In genomic region chr11:67585911-67586310, GRCh38 we compare ENCODE assay signal across 15 cellular contexts. TPM values are rescaled to one million over a fixed set of nuclear protein-coding genes. Genes with fewer than 3 reads are reported as not detected.
A peak's percentile ranks its signal among the peaks of the same experiment; 100 is the strongest.
DNase-seq lines count a peak whose midpoint lies in the region; ATAC-seq, FAIRE-seq and TF ChIP-seq lines count a peak whose summit lies in the region.
"Had no signal": no experiment of that assay in that cellular context is flagged by ENCODE, and none has a peak within 500 bp of the region (broad histone marks: within the 10 kb centered on the region; RNA-seq: fewer than 3 reads in every experiment).

No MANE protein-coding gene starts in this region.

- H3K36me3 Mint-ChIP-seq in activated CD8-positive, alpha-beta memory T cell treated with anti-CD3 and anti-CD28 coated beads, Interleukin-2, amount 10 ng/mL, durations not matched to agents 7 days and 5 days: peaks cover 31% of the 10 kb centered on the region
- H3K36me3 Mint-ChIP-seq in T-cell: peaks cover 19% of the 10 kb centered on the region
- H3K36me3 Mint-ChIP-seq in glutamatergic neuron (ENCODE audit: unreplicated experiment): no peaks in the 10 kb centered on the region
- peaks cover 49 to 57% of the 10 kb centered on the region in 2 donors for H3K36me3 Mint-ChIP-seq in stimulated activated naive B cell treated with anti-CD40 and anti-IgM and Interleukin-4, amounts not matched to agents 10 μg/mL and 1 μg/mL and 100 μg/mL, for 72 hours

- POLR2A ChIA-PET in T-cell (lab: Charles Lee): no interaction called here

- no peak for DNase-seq in activated CD8-positive, alpha-beta memory T cell treated with anti-CD3 and anti-CD28 coated beads, Interleukin-2, amount 10 ng/mL, durations not matched to agents 7 days and 5 days
- no peak for DNase-seq in activated CD8-positive, alpha-beta memory T cell treated with anti-CD3 and anti-CD28 coated beads, Interleukin-2, amount 50 U/mL, for 4 hours
- DNase-seq in T-cell (no peak), glutamatergic neuron (no peak), GM12891 (ENCODE audit: insufficient read length, low spot score) (no peak), amniotic stem cell (lab: John Stamatoyannopoulos, UW) (no peak)
- no peak for DNase-seq in stimulated activated naive B cell treated with anti-CD40 and anti-IgM and Interleukin-4, amounts not matched to agents 10 μg/mL and 1 μg/mL and 100 μg/mL, for 72 hours
- DNase-seq: effector memory CD8-positive, alpha-beta T cell; KBM-7; NCI-H2171; RPMI8226; small intestine had no signal

- H3K4me3 Mint-ChIP-seq in activated CD8-positive, alpha-beta memory T cell treated with anti-CD3 and anti-CD28 coated beads, Interleukin-2, amount 10 ng/mL, durations not matched to agents 7 days and 5 days: no peak overlapping the region
- peak overlapping the region; percentile 45 to 79 (median 71) for H3K4me3 Mint-ChIP-seq in T-cell
- peak overlapping the region; percentile 88 for H3K4me3 Mint-ChIP-seq in glutamatergic neuron (ENCODE audit: unreplicated experiment)
- peak overlapping the region; percentile 95 to 96 for H3K4me3 Mint-ChIP-seq in stimulated activated naive B cell treated with anti-CD40 and anti-IgM and Interleukin-4, amounts not matched to agents 10 μg/mL and 1 μg/mL and 100 μg/mL, for 72 hours

- TF ChIP-seq CTCF in glutamatergic neuron (IDR thresholded peaks at IDR 0.05; ENCODE audit: partially characterized antibody, unreplicated experiment): no peak

- no peak for TF ChIP-seq POLR2A in GM12891 (IDR thresholded peaks at IDR 0.05; ENCODE audit: low read depth, low read length)

- no peaks in the 10 kb centered on the region for H3K9me3 Mint-ChIP-seq in activated CD8-positive, alpha-beta memory T cell treated with anti-CD3 and anti-CD28 coated beads, Interleukin-2, amount 10 ng/mL, durations not matched to agents 7 days and 5 days (ENCODE audit: low read depth)
- no peaks in the 10 kb centered on the region for H3K9me3 Mint-ChIP-seq in T-cell
- H3K9me3 Mint-ChIP-seq in glutamatergic neuron (ENCODE audit: unreplicated experiment): peaks cover 10% of the 10 kb centered on the region
- H3K9me3 Mint-ChIP-seq in stimulated activated naive B cell treated with anti-CD40 and anti-IgM and Interleukin-4, amounts not matched to agents 10 μg/mL and 1 μg/mL and 100 μg/mL, for 72 hours: peaks cover 6 to 11% of the 10 kb centered on the region in 2 donors
- H3K9me3 Mint-ChIP-seq: activated naive CD4-positive, alpha-beta T cell treated with anti-CD3 and anti-CD28 coated beads, Interleukin-2, amount 50 U/mL, for 24 hours; effector memory CD8-positive, alpha-beta T cell had no signal

- peak overlapping the region; percentile 39 for H3K27ac Mint-ChIP-seq in activated CD8-positive, alpha-beta memory T cell treated with anti-CD3 and anti-CD28 coated beads, Interleukin-2, amount 10 ng/mL, durations not matched to agents 7 days and 5 days
- H3K27ac Mint-ChIP-seq in T-cell: peak overlapping the region; percentile 58 to 72
- H3K27ac Mint-ChIP-seq in glutamatergic neuron (ENCODE audit: unreplicated experiment): peak overlapping the region; percentile 72
- peak overlapping the region; percentile 94 for H3K27ac Mint-ChIP-seq in stimulated activated naive B cell treated with anti-CD40 and anti-IgM and Interleukin-4, amounts not matched to agents 10 μg/mL and 1 μg/mL and 100 μg/mL, for 72 hours

- no peak for ATAC-seq in activated CD8-positive, alpha-beta memory T cell treated with anti-CD3 and anti-CD28 coated beads, Interleukin-2, amount 10 ng/mL, durations not matched to agents 7 days and 5 days
- ATAC-seq in T-cell (replicated peaks in 1 of 4) (no peak), GM19351 (IDR thresholded peaks at IDR 0.05; ENCODE audit: unreplicated experiment) (no peak)
- ATAC-seq in stimulated activated naive B cell treated with anti-CD40 and anti-IgM and Interleukin-4, amounts not matched to agents 10 μg/mL and 1 μg/mL and 100 μg/mL, for 72 hours (replicated peaks): no peak
- ATAC-seq: effector memory CD8-positive, alpha-beta T cell had no signal

- H3K4me1 Mint-ChIP-seq in activated CD8-positive, alpha-beta memory T cell treated with anti-CD3 and anti-CD28 coated beads, Interleukin-2, amount 10 ng/mL, durations not matched to agents 7 days and 5 days: peaks cover 38% of the 10 kb centered on the region
- H3K4me1 Mint-ChIP-seq in T-cell: peaks cover 30 to 41% (median 32%) of the 10 kb centered on the region in 3 donors
- H3K4me1 Mint-ChIP-seq in glutamatergic neuron (ENCODE audit: low read depth, unreplicated experiment): peaks cover 19% of the 10 kb centered on the region
- peaks cover 59 to 80% of the 10 kb centered on the region in 2 donors for H3K4me1 Mint-ChIP-seq in stimulated activated naive B cell treated with anti-CD40 and anti-IgM and Interleukin-4, amounts not matched to agents 10 μg/mL and 1 μg/mL and 100 μg/mL, for 72 hours

- CTCF ChIA-PET in activated CD8-positive, alpha-beta memory T cell treated with anti-CD3 and anti-CD28 coated beads, Interleukin-2, amount 10 ng/mL, durations not matched to agents 7 days and 5 days (lab: Charles Lee): interaction anchor here (1.0 kb wide), 1 partner anchor 13 kb away, joined by 3 read pairs; no protein-coding TSS in a partner anchor
- CTCF ChIA-PET in T-cell (lab: Charles Lee): interaction anchor here in 1 of 2 donors (0.6 kb wide), 1 partner anchor 461 kb away, joined by 8 read pairs; no protein-coding TSS in a partner anchor

- peaks cover 13% of the 10 kb centered on the region for H3K27me3 Mint-ChIP-seq in activated CD8-positive, alpha-beta memory T cell treated with anti-CD3 and anti-CD28 coated beads, Interleukin-2, amount 10 ng/mL, durations not matched to agents 7 days and 5 days
- H3K27me3 Mint-ChIP-seq in T-cell: no peaks in the 10 kb centered on the region
- H3K27me3 Mint-ChIP-seq in glutamatergic neuron (ENCODE audit: unreplicated experiment): peaks cover 10% of the 10 kb centered on the region
- H3K27me3 Mint-ChIP-seq in stimulated activated naive B cell treated with anti-CD40 and anti-IgM and Interleukin-4, amounts not matched to agents 10 μg/mL and 1 μg/mL and 100 μg/mL, for 72 hours: no peaks in the 10 kb centered on the region
- H3K27me3 Mint-ChIP-seq: activated naive CD4-positive, alpha-beta T cell treated with anti-CD3 and anti-CD28 coated beads, Interleukin-2, amount 50 U/mL, for 24 hours; effector memory CD8-positive, alpha-beta T cell had no signal

- FAIRE-seq in GM12891 (lab: Jason Lieb, UNC): no peak
- FAIRE-seq: G401.6, small intestine had no signal

TF ChIP-seq in GM12891, 5 proteins besides CTCF, POLR2A, EP300 and RAD21:
- TF ChIP-seq POU2F2 (IDR thresholded peaks at IDR 0.05; ENCODE audit: low read depth, low read length) (no peak), PAX5 (IDR thresholded peaks at IDR 0.05; ENCODE audit: insufficient read depth, low read length, severe bottlenecking) (no peak), POLR2AphosphoS5 (IDR thresholded peaks at IDR 0.05; ENCODE audit: low read depth, low read length) (no peak), TAF1 (IDR thresholded peaks at IDR 0.05; ENCODE audit: low read depth, low read length) (no peak), SPI1 (IDR thresholded peaks at IDR 0.05; ENCODE audit: low read depth, low read length) (no peak)

RNA-seq across cellular contexts. Expression of gene GSTP1, which starts 2.3 kb away (rescaled TPM):
- total RNA-seq in activated CD8-positive, alpha-beta memory T cell treated with anti-CD3 and anti-CD28 coated beads, Interleukin-2, amount 10 ng/mL, durations not matched to agents 7 days and 5 days: 100 to 1,000 TPM; 339 to 406 TPM
- total RNA-seq in T-cell (100 to 1,000 TPM in 3 of 5 donors, 10 to 100 TPM in 2; 68.3 to 200 (median 151) TPM), glutamatergic neuron (ENCODE audit: unreplicated experiment) (712 TPM)
- polyA plus RNA-seq in GM12891 (2012; ENCODE audit: low read depth, missing spikeins): 813 TPM

RNA-seq across cellular contexts. Expression of gene NDUFV1, which starts 20.8 kb away (rescaled TPM):
- 100 to 1,000 TPM; 239 to 252 TPM for total RNA-seq in activated CD8-positive, alpha-beta memory T cell treated with anti-CD3 and anti-CD28 coated beads, Interleukin-2, amount 10 ng/mL, durations not matched to agents 7 days and 5 days
- total RNA-seq in T-cell (100 to 1,000 TPM; 199 to 250 (median 238) TPM), glutamatergic neuron (ENCODE audit: unreplicated experiment) (216 TPM)
- 214 TPM for polyA plus RNA-seq in GM12891 (2012; ENCODE audit: low read depth, missing spikeins)

RNA-seq across cellular contexts. Expression of gene NUDT8, which starts 43.8 kb away (rescaled TPM):
- 10 to 100 TPM; 15.3 to 16.7 TPM for total RNA-seq in activated CD8-positive, alpha-beta memory T cell treated with anti-CD3 and anti-CD28 coated beads, Interleukin-2, amount 10 ng/mL, durations not matched to agents 7 days and 5 days
- total RNA-seq in T-cell (1 to 10 TPM; 1.5 to 8.0 (median 4.5) TPM), glutamatergic neuron (ENCODE audit: unreplicated experiment) (5.8 TPM)
- 5.8 TPM for polyA plus RNA-seq in GM12891 (2012; ENCODE audit: low read depth, missing spikeins)

RNA-seq across cellular contexts. Expression of gene TBX10, which starts 53.7 kb away (rescaled TPM):
- not detected for total RNA-seq in activated CD8-positive, alpha-beta memory T cell treated with anti-CD3 and anti-CD28 coated beads, Interleukin-2, amount 10 ng/mL, durations not matched to agents 7 days and 5 days
- total RNA-seq in T-cell: not detected
- not detected for total RNA-seq in glutamatergic neuron (ENCODE audit: unreplicated experiment)
- polyA plus RNA-seq in GM12891 (2012; ENCODE audit: low read depth, missing spikeins): not detected

Comparison
In these comparisons a context has a peak if more than half of its experiments do, and no peak if none do; other contexts are left out.
1. H3K27ac Mint-ChIP-seq: peak in every context shown above with its lines; median percentile 94 in stimulated activated naive B cell treated with anti-CD40 and anti-IgM and Interleukin-4, amounts not matched to agents 10 μg/mL and 1 μg/mL and 100 μg/mL, for 72 hours; 72 in glutamatergic neuron; 65 in T-cell; 39 in activated CD8-positive, alpha-beta memory T cell treated with anti-CD3 and anti-CD28 coated beads, Interleukin-2, amount 10 ng/mL, durations not matched to agents 7 days and 5 days.